In genomic region chr10:69629519-69629896, GRCh38 we compare ENCODE assay signal across 1 cellular context.
TF ChIP-seq lines count a peak whose summit lies in the region.

No MANE protein-coding gene starts in this region.

TF ChIP-seq in endothelial cell of umbilical vein, 7 proteins besides CTCF, POLR2A, EP300 and RAD21 (continued from another document):
- TF ChIP-seq EZH2 (IDR thresholded peaks at IDR 0.05; ENCODE audit: borderline replicate concordance, low read depth, low read length, severe bottlenecking): no peak
TF ChIP-seq in endothelial cell of umbilical vein: peak in this region for 0.
